ENCODE assay signal across 8 cellular contexts in the genomic region with DNA sequence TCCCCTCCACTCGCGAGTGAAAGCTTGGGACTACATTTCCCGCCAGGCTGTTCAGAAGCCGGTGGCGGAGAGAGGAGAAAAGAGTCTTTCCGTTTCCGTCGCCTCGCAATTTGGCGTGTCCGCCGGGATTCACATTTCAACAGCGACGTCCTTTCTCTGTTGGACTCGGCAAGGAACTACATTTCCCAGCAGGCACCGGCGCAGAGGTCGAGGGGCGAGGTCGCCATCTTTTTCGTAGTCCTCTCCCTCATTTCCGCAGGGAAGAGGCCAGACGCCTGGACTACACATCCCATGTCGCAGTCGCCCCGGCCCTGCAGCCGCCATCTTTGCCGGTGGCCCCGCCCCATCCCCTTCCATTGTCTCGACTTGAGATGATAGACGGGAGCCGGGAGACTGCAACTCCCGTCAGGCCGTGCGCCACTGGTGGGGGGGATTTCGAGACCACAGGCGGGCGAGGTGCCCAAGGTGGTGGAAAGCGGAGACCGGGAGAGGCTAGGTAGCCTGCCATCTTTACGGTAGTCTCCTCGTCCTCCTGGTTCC. TPM values are rescaled to one million over a fixed set of nuclear protein-coding genes. Genes with fewer than 3 reads are reported as not detected.
DNase-seq lines count a peak whose midpoint lies in the region; TF ChIP-seq lines count a peak whose summit lies in the region.

No MANE protein-coding gene starts in this region.

- H3K4me1 Mint-ChIP-seq in nephron progenitor cell = peaks cover 38% of the 10 kb centered on the region
- H3K4me1 Mint-ChIP-seq in stimulated activated naive CD8-positive, alpha-beta T cell treated with anti-CD3 and anti-CD28 coated beads, Interleukin-15, Interleukin-2, amounts not matched to agents 100 ng/mL and 50 ng/mL, for 24 hours (ENCODE audit: low read depth) = peaks cover 10% of the 10 kb centered on the region

- peaks cover 3% of the 10 kb centered on the region for H3K27me3 Mint-ChIP-seq in nephron progenitor cell (ENCODE audit: low read depth, poor library complexity)
- no peaks in the 10 kb centered on the region for H3K27me3 Mint-ChIP-seq in stimulated activated naive CD8-positive, alpha-beta T cell treated with anti-CD3 and anti-CD28 coated beads, Interleukin-15, Interleukin-2, amounts not matched to agents 100 ng/mL and 50 ng/mL, for 24 hours

- H3K9me3 ChIP-seq in HAP-1 = no peaks in the 10 kb centered on the region
- H3K9me3 ChIP-seq in MG63 = no peaks in the 10 kb centered on the region

- in situ Hi-C loops in HAP-1 (cut with MboI; ENCODE audit: low sequenced_read_pairs) = loop anchor here (25.0 kb wide), 1 partner anchor 535 kb away; the partner anchor contains the start of genes SEPTIN1 and ZNF48

- DNase-seq in EH (ENCODE audit: low read depth) (peak; percentile 100), HAP-1 (ENCODE audit: low spot score in 2 of 2) (peak; percentile 99 to 100), MG63 (peak; percentile 100), SHP77 treated with DMSO at 0.1 percent for 48 hours (lab: John Stamatoyannopoulos, UW) (peak; percentile 99), activated gamma-delta T cell treated with Interleukin-2 at 50 U/mL for 16 hours (peak; percentile 100), fibroblast of the conjunctiva (ENCODE audit: low read depth) (peak; percentile 99), nephron progenitor cell (peak; percentile 99)

- peak overlapping the region; percentile 96 for H3K4me3 Mint-ChIP-seq in nephron progenitor cell
- H3K4me3 Mint-ChIP-seq in stimulated activated naive CD8-positive, alpha-beta T cell treated with anti-CD3 and anti-CD28 coated beads, Interleukin-15, Interleukin-2, amounts not matched to agents 100 ng/mL and 50 ng/mL, for 24 hours = peak overlapping the region; percentile 100

- H3K36me3 ChIP-seq in HAP-1 (replicated peaks) = peaks cover 11% of the 10 kb centered on the region
- peaks cover 24% of the 10 kb centered on the region for H3K36me3 ChIP-seq in MG63

- no peaks in the 10 kb centered on the region; the same call in 1 of the 2 replicates for H3K4me1 ChIP-seq in HAP-1

- H3K27me3 ChIP-seq in HAP-1 (ENCODE audit: low read depth) (no peaks in the 10 kb centered on the region), MG63 (no peaks in the 10 kb centered on the region)

- H3K9me3 Mint-ChIP-seq in nephron progenitor cell = no peaks in the 10 kb centered on the region
- H3K9me3 Mint-ChIP-seq in stimulated activated naive CD8-positive, alpha-beta T cell treated with anti-CD3 and anti-CD28 coated beads, Interleukin-15, Interleukin-2, amounts not matched to agents 100 ng/mL and 50 ng/mL, for 24 hours = no peaks in the 10 kb centered on the region

- TF ChIP-seq CTCF in nephron progenitor cell (IDR thresholded peaks at IDR 0.05) = no peak

- H3K36me3 Mint-ChIP-seq in nephron progenitor cell (ENCODE audit: low read depth) = peaks cover 7% of the 10 kb centered on the region
- no peaks in the 10 kb centered on the region for H3K36me3 Mint-ChIP-seq in stimulated activated naive CD8-positive, alpha-beta T cell treated with anti-CD3 and anti-CD28 coated beads, Interleukin-15, Interleukin-2, amounts not matched to agents 100 ng/mL and 50 ng/mL, for 24 hours (ENCODE audit: low read depth)

- peak overlapping the region; percentile 100 for H3K27ac Mint-ChIP-seq in nephron progenitor cell
- peak overlapping the region; percentile 100 for H3K27ac Mint-ChIP-seq in stimulated activated naive CD8-positive, alpha-beta T cell treated with anti-CD3 and anti-CD28 coated beads, Interleukin-15, Interleukin-2, amounts not matched to agents 100 ng/mL and 50 ng/mL, for 24 hours

- peak overlapping the region; percentile 51 for H3K4me3 ChIP-seq in HAP-1
- H3K4me3 ChIP-seq in MG63 = peak overlapping the region; percentile 97

RNA-seq across cellular contexts. Expression of gene FBXL19, which starts 0.9 kb away (rescaled TPM):
- total RNA-seq in MG63 (2014; rRNA removed; shearing (Covaris generic); ENCODE audit: low replicate concordance) = 19.5 and 31.2 TPM in 2 replicates

RNA-seq across cellular contexts. Expression of gene CTF1, which starts 26.1 kb away (rescaled TPM):
- total RNA-seq in MG63 (2014; rRNA removed; shearing (Covaris generic); ENCODE audit: low replicate concordance) = not detected in 2 replicates

RNA-seq across cellular contexts. Expression of gene ORAI3, which starts 26.4 kb away (rescaled TPM):
- 4.1 and 4.2 TPM in 2 replicates for total RNA-seq in MG63 (2014; rRNA removed; shearing (Covaris generic); ENCODE audit: low replicate concordance)

RNA-seq across cellular contexts. Expression of gene BCL7C, which starts 28.6 kb away (rescaled TPM):
- 64.3 and 70.8 TPM in 2 replicates for total RNA-seq in MG63 (2014; rRNA removed; shearing (Covaris generic); ENCODE audit: low replicate concordance)

RNA-seq across cellular contexts. Expression of gene SETD1A, which starts 35.1 kb away (rescaled TPM):
- total RNA-seq in MG63 (2014; rRNA removed; shearing (Covaris generic); ENCODE audit: low replicate concordance) = 0.17 and 0.76 TPM in 2 replicates

Comparison
In these comparisons a context has a peak if more than half of its experiments do, and no peak if none do; other contexts are left out.
1. Peak in every context shown above with its lines: DNase-seq and H3K4me3 ChIP-seq.